In genomic region chr11:29435421-29435820, GRCh38 we compare ENCODE assay signal across 17 cellular contexts.
"Had no signal": no experiment of that assay in that cellular context is flagged by ENCODE, and none has a peak within 500 bp of the region (broad histone marks: within the 10 kb centered on the region; RNA-seq: fewer than 3 reads in every experiment).

No MANE protein-coding gene starts in this region.

- H3K9me3 ChIP-seq: adrenal gland, body of pancreas, esophagus muscularis mucosa, lower lobe of right lung, sigmoid colon, thyroid gland, uterus had no signal

- ATAC-seq: activated naive CD4-positive, alpha-beta T cell treated with anti-CD3 and anti-CD28 coated beads, Interleukin-2, amount 50 U/mL, for 72 hours; body of pancreas; left colon; lower lobe of right lung had no signal

- H3K27me3 ChIP-seq: adrenal gland, body of pancreas, esophagus muscularis mucosa, sigmoid colon, thyroid gland, uterus had no signal

- H3K4me3 ChIP-seq: adrenal gland, body of pancreas, esophagus muscularis mucosa, lower lobe of right lung, sigmoid colon, thyroid gland, uterus had no signal

- H3K36me3 ChIP-seq: adrenal gland, esophagus muscularis mucosa, lower lobe of right lung, sigmoid colon, thyroid gland, uterus had no signal

- H3K27ac ChIP-seq: adrenal gland, body of pancreas, esophagus muscularis mucosa, lower lobe of right lung, parathyroid adenoma, sigmoid colon, thyroid gland, uterus had no signal

- DNase-seq: activated CD4-positive, alpha-beta T cell treated with anti-CD3 and anti-CD28 coated beads, Interleukin-2, amount 50 U/mL, for 48 hours; activated gamma-delta T cell treated with Interleukin-2 at 50 U/mL for 16 hours; adrenal gland; body of pancreas; cortex of kidney; effector CD4-positive, alpha-beta T cell; left colon; lower lobe of right lung; sigmoid colon; stimulated activated CD4-positive, alpha-beta T cell treated with anti-CD3 and anti-CD28 coated beads, Interleukin-12 subunit alpha, Interleukin-12 subunit beta, amount 100 ng/mL, for 4 hours; stimulated activated CD4-positive, alpha-beta T cell treated with anti-CD3 and anti-CD28 coated beads, Interleukin-2, amount 100 ng/mL, for 24 hours; stimulated activated naive CD4-positive, alpha-beta T cell treated with Interleukin-2 at 50 U/mL for 16 hours; thyroid gland; uterus had no signal

- H3K4me1 ChIP-seq: body of pancreas, esophagus muscularis mucosa, lower lobe of right lung, parathyroid adenoma, sigmoid colon, thyroid gland, uterus had no signal
